Comparison of ENCODE assay signal across 8 cellular contexts in the genomic region with DNA sequence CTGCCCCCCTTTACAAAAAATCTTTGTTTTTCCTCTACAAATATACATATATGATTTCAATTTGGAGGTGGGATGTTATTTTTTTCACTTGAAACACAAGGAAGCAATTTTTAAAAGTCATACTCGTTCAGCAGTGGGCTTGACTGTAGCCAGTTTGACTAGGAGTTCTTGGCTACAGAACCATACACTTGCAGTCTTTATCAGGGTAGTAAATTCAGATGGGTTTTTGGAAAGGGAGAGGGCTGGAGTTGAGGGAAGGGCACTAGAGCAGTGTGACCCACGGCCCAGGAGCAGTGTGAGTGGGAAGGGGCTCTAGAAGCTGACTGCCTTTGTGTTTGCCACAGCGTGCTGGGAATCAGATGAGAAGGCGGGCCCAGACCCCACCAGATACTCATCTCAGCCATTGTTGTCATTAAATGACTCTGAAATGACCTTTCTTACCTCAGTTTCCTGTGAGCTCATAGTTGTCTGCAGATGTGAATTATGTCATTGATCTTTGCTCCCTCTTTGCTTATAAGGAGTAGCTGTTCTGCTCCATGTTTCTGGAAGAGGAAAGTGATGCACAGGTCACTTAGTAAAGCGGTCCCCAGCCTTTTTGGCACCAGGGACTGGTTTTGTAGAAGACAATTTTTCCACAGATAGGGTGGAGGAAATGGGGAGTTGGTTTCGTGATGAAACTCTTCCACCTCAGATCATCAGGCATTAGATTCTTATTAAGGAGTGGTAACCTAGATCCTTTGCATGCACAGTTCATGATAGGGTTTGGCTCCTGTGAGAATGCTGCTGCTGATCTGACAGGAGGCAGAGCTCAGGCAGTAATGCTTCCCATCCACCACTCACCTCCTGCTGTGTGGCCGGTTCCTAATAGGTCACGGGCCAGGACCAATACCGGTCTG.
DNase-seq lines count a peak whose midpoint lies in the region; ATAC-seq lines count a peak whose summit lies in the region.

No MANE protein-coding gene starts in this region.

- no peaks in the 10 kb centered on the region for H4K20me1 ChIP-seq in Karpas-422 (ENCODE audit: insufficient read depth, low read depth, low read length)

- no peak overlapping the region for H2AFZ ChIP-seq in Karpas-422 (ENCODE audit: low read length)

- H3K4me1 Mint-ChIP-seq in activated CD4-positive, alpha-beta T cell treated with anti-CD3 and anti-CD28 coated beads for 36 hours = peaks cover 94% of the 10 kb centered on the region
- peaks cover 97% of the 10 kb centered on the region for H3K4me1 Mint-ChIP-seq in activated T-helper 1 cell treated with anti-CD3 and anti-CD28 coated beads, Interleukin-12 subunit alpha, Interleukin-12 subunit beta, Interleukin-2, Interleukin-4 antibody, amounts not matched to agents 30 ng/mL and 10 ng/mL and 1 ng/mL, durations not matched to agents 14 hours and 24 hours and 36 hours (ENCODE audit: low read depth)
- H3K4me1 Mint-ChIP-seq in immature natural killer cell = peaks cover 96 to 100% of the 10 kb centered on the region in 2 donors

- H3K36me3 ChIP-seq in Karpas-422 (ENCODE audit: insufficient read depth, low read length) = no peaks in the 10 kb centered on the region

- H3K4me2 ChIP-seq in Karpas-422 (ENCODE audit: low read depth, low read length, poor library complexity, severe bottlenecking) = no peak overlapping the region

- DNase-seq in activated CD4-positive, alpha-beta T cell treated with anti-CD3 and anti-CD28 coated beads for 36 hours = peak; percentile 76
- DNase-seq in activated CD4-positive, alpha-beta T cell treated with anti-CD3 and anti-CD28 coated beads for 1 hour = no peak
- DNase-seq in activated T-helper 1 cell treated with anti-CD3 and anti-CD28 coated beads, Interleukin-12 subunit alpha, Interleukin-12 subunit beta, Interleukin-2, Interleukin-4 antibody, amounts not matched to agents 30 ng/mL and 10 ng/mL and 1 ng/mL, durations not matched to agents 14 hours and 24 hours and 36 hours (ENCODE audit: low spot score) = peak; percentile 64
- peak; percentile 50 to 56 (median 55) for DNase-seq in immature natural killer cell
- peak in 4 of 6 experiments; percentile 30 to 47 (median 35) for DNase-seq in stimulated activated naive CD4-positive, alpha-beta T cell (lab: John Stamatoyannopoulos, UW)
- DNase-seq in NOMO-1 (lab: John Stamatoyannopoulos, UW; ENCODE audit: unreplicated experiment in 2 of 2) = no peak
- DNase-seq in iPS-NIHi11 (ENCODE audit: low spot score) = no peak
- no peak for DNase-seq in Karpas-422

- H3K27ac Mint-ChIP-seq in activated CD4-positive, alpha-beta T cell treated with anti-CD3 and anti-CD28 coated beads for 36 hours = peak overlapping the region; percentile 99
- H3K27ac Mint-ChIP-seq in activated T-helper 1 cell treated with anti-CD3 and anti-CD28 coated beads, Interleukin-12 subunit alpha, Interleukin-12 subunit beta, Interleukin-2, Interleukin-4 antibody, amounts not matched to agents 30 ng/mL and 10 ng/mL and 1 ng/mL, durations not matched to agents 14 hours and 24 hours and 36 hours = peak overlapping the region; percentile 92
- H3K27ac Mint-ChIP-seq in immature natural killer cell = peak overlapping the region; percentile 96 to 100 (median 98)

- peak overlapping the region; percentile 62 for H3K4me3 Mint-ChIP-seq in activated CD4-positive, alpha-beta T cell treated with anti-CD3 and anti-CD28 coated beads for 36 hours
- peak overlapping the region; percentile 70 for H3K4me3 Mint-ChIP-seq in activated T-helper 1 cell treated with anti-CD3 and anti-CD28 coated beads, Interleukin-12 subunit alpha, Interleukin-12 subunit beta, Interleukin-2, Interleukin-4 antibody, amounts not matched to agents 30 ng/mL and 10 ng/mL and 1 ng/mL, durations not matched to agents 14 hours and 24 hours and 36 hours
- H3K4me3 Mint-ChIP-seq in immature natural killer cell = peak overlapping the region; percentile 75 to 92 (median 88)

- ATAC-seq in activated CD4-positive, alpha-beta T cell treated with anti-CD3 and anti-CD28 coated beads for 36 hours = peak; percentile 35

- no peaks in the 10 kb centered on the region for H3K27me3 ChIP-seq in Karpas-422 (ENCODE audit: low read length)

- H3K9me2 ChIP-seq in Karpas-422 (replicated peaks; ENCODE audit: insufficient read depth, low read length) = no peaks in the 10 kb centered on the region

- H3K9ac ChIP-seq in Karpas-422 (ENCODE audit: low read length) = no peak overlapping the region

- peaks cover 12% of the 10 kb centered on the region for H3K4me1 ChIP-seq in Karpas-422 (ENCODE audit: low read length)

- peaks cover 15% of the 10 kb centered on the region for H3K36me3 Mint-ChIP-seq in activated CD4-positive, alpha-beta T cell treated with anti-CD3 and anti-CD28 coated beads for 36 hours (ENCODE audit: low read depth)
- peaks cover 16% of the 10 kb centered on the region for H3K36me3 Mint-ChIP-seq in activated T-helper 1 cell treated with anti-CD3 and anti-CD28 coated beads, Interleukin-12 subunit alpha, Interleukin-12 subunit beta, Interleukin-2, Interleukin-4 antibody, amounts not matched to agents 30 ng/mL and 10 ng/mL and 1 ng/mL, durations not matched to agents 14 hours and 24 hours and 36 hours (ENCODE audit: low read depth)
- H3K36me3 Mint-ChIP-seq in immature natural killer cell = no peaks in the 10 kb centered on the region

- no peaks in the 10 kb centered on the region for H3K79me2 ChIP-seq in Karpas-422 (ENCODE audit: low read length)

- POLR2A ChIA-PET in activated CD4-positive, alpha-beta T cell treated with anti-CD3 and anti-CD28 coated beads for 36 hours (lab: Charles Lee) = interaction anchor here (0.6 to 5.1 kb wide), 2 partner anchors 8 to 14 kb away, joined by 6 to 29 read pairs; no protein-coding TSS in a partner anchor

- H3K27ac ChIP-seq in Karpas-422 (ENCODE audit: low read length) = no peak overlapping the region

- H3K9me3 ChIP-seq in Karpas-422 (ENCODE audit: low read length) = no peaks in the 10 kb centered on the region

- H3K4me3 ChIP-seq in Karpas-422 (ENCODE audit: low read length) = no peak overlapping the region

- no peaks in the 10 kb centered on the region for H3K27me3 Mint-ChIP-seq in activated CD4-positive, alpha-beta T cell treated with anti-CD3 and anti-CD28 coated beads for 36 hours
- peaks cover 2% of the 10 kb centered on the region for H3K27me3 Mint-ChIP-seq in activated T-helper 1 cell treated with anti-CD3 and anti-CD28 coated beads, Interleukin-12 subunit alpha, Interleukin-12 subunit beta, Interleukin-2, Interleukin-4 antibody, amounts not matched to agents 30 ng/mL and 10 ng/mL and 1 ng/mL, durations not matched to agents 14 hours and 24 hours and 36 hours (ENCODE audit: insufficient read depth)
- H3K27me3 Mint-ChIP-seq in immature natural killer cell (ENCODE audit: low read depth in 3 of 3) = peaks cover 9 to 28% (median 13%) of the 10 kb centered on the region in 3 donors

- peaks cover 4% of the 10 kb centered on the region for H3K9me3 Mint-ChIP-seq in activated CD4-positive, alpha-beta T cell treated with anti-CD3 and anti-CD28 coated beads for 36 hours (ENCODE audit: low read depth)
- no peaks in the 10 kb centered on the region for H3K9me3 Mint-ChIP-seq in activated T-helper 1 cell treated with anti-CD3 and anti-CD28 coated beads, Interleukin-12 subunit alpha, Interleukin-12 subunit beta, Interleukin-2, Interleukin-4 antibody, amounts not matched to agents 30 ng/mL and 10 ng/mL and 1 ng/mL, durations not matched to agents 14 hours and 24 hours and 36 hours
- no peaks in the 10 kb centered on the region for H3K9me3 Mint-ChIP-seq in immature natural killer cell

- intact Hi-C loops in activated CD4-positive, alpha-beta T cell treated with anti-CD3 and anti-CD28 coated beads for 36 hours (cut with DNase I, micrococcal nuclease) = loop anchor here (5.0 to 10.0 kb wide), 7 partner anchors 51 to 1042 kb away; a partner anchor contains a TSS
- intact Hi-C loops in activated T-helper 1 cell treated with anti-CD3 and anti-CD28 coated beads, Interleukin-12 subunit alpha, Interleukin-12 subunit beta, Interleukin-2, Interleukin-4 antibody, amounts not matched to agents 30 ng/mL and 10 ng/mL and 1 ng/mL, durations not matched to agents 14 hours and 24 hours and 36 hours (cut with micrococcal nuclease) = loop anchor here (1.0 to 10.0 kb wide), 9 partner anchors 7 to 1042 kb away; a partner anchor contains a TSS

- CTCF ChIA-PET in activated CD4-positive, alpha-beta T cell treated with anti-CD3 and anti-CD28 coated beads for 36 hours (lab: Charles Lee) = interaction anchor here (0.7 to 4.5 kb wide), 7 partner anchors 9 to 82 kb away, joined by 3 to 29 read pairs (median 4); no protein-coding TSS in a partner anchor

Comparison
In these comparisons a context has a peak if more than half of its experiments do, and no peak if none do; other contexts are left out.
1. DNase-seq: peak in activated CD4-positive, alpha-beta T cell treated with anti-CD3 and anti-CD28 coated beads for 36 hours (single experiment), activated T-helper 1 cell treated with anti-CD3 and anti-CD28 coated beads, Interleukin-12 subunit alpha, Interleukin-12 subunit beta, Interleukin-2, Interleukin-4 antibody, amounts not matched to agents 30 ng/mL and 10 ng/mL and 1 ng/mL, durations not matched to agents 14 hours and 24 hours and 36 hours (single experiment), immature natural killer cell (3 of 3) and stimulated activated naive CD4-positive, alpha-beta T cell (4 of 6); none in activated CD4-positive, alpha-beta T cell treated with anti-CD3 and anti-CD28 coated beads for 1 hour (single experiment), NOMO-1 (0 of 2), iPS-NIHi11 (single experiment) and Karpas-422 (single experiment).
2. Peak in every context shown above with its lines, with median percentiles within 50 percentile points of each other: H3K27ac Mint-ChIP-seq and H3K4me3 Mint-ChIP-seq.